ENCODE assay signal across 30 cellular contexts in genomic region chr7:8430643-8431042, GRCh38. TPM values are rescaled to one million over a fixed set of nuclear protein-coding genes. Genes with fewer than 3 reads are reported as not detected.
"Had no signal": no experiment of that assay in that cellular context is flagged by ENCODE, and none has a peak within 500 bp of the region (broad histone marks: within the 10 kb centered on the region; RNA-seq: fewer than 3 reads in every experiment).

No MANE protein-coding gene starts in this region.

- ATAC-seq: naive thymus-derived CD8-positive, alpha-beta T cell; natural killer cell treated with Interleukin-12 subunit alpha and Interleukin-12 subunit beta and Interleukin-15 and Interleukin-18, amount 100 ng/mL, for 72 hours; pancreas; sciatic nerve; stimulated activated memory B cell treated with anti-CD40 and anti-IgM and Interleukin-4, amounts not matched to agents 10 μg/mL and 1 μg/mL and 100 μg/mL, for 72 hours; stimulated activated naive CD8-positive, alpha-beta T cell treated with anti-CD3 and anti-CD28 coated beads, Interleukin-15, amount 100 ng/mL, for 72 hours; stimulated activated naive CD8-positive, alpha-beta T cell treated with anti-CD3 and anti-CD28 coated beads, Interleukin-15, Interleukin-2, amounts not matched to agents 100 U/mL and 50 U/mL, for 24 hours; upper lobe of right lung had no signal

- DNase-seq: naive B cell; naive thymus-derived CD8-positive, alpha-beta T cell; nephron progenitor cell; nucleus accumbens; pancreas; retina; spleen; stimulated activated CD4-positive, alpha-beta T cell treated with anti-CD3 and anti-CD28 coated beads, Interleukin-12 subunit alpha, Interleukin-12 subunit beta, amount 100 ng/mL, for 4 hours; stimulated activated CD4-positive, alpha-beta T cell treated with anti-CD3 and anti-CD28 coated beads, Interleukin-1b, Interleukin-23, amount 100 ng/mL, for 48 hours; stimulated activated CD4-positive, alpha-beta T cell treated with anti-CD3 and anti-CD28 coated beads, Interleukin-4, amount 100 ng/mL, for 1 hour; stimulated activated CD4-positive, alpha-beta T cell treated with anti-CD3 and anti-CD28 coated beads, Interleukin-4, amount 100 ng/mL, for 4 hours; stimulated activated CD8-positive, alpha-beta memory T cell treated with anti-CD3 and anti-CD28 coated beads, Interleukin-4, amount 100 ng/mL, for 48 hours; stimulated activated naive CD4-positive, alpha-beta T cell; stimulated activated naive CD8-positive, alpha-beta T cell treated with anti-CD3 and anti-CD28 coated beads, Interleukin-15, amount 100 ng/mL, for 72 hours; stimulated activated naive CD8-positive, alpha-beta T cell treated with anti-CD3 and anti-CD28 coated beads, Interleukin-15, Interleukin-2, amounts not matched to agents 100 U/mL and 50 U/mL, for 24 hours; substantia nigra; testis; tibial artery; transverse colon; upper lobe of right lung had no signal

- FAIRE-seq: pancreas had no signal

RNA-seq across cellular contexts. Expression of gene NXPH1, which starts 2.8 kb away (rescaled TPM):
- total RNA-seq: naive thymus-derived CD8-positive, alpha-beta T cell; natural killer cell treated with Interleukin-12 subunit alpha and Interleukin-12 subunit beta and Interleukin-15 and Interleukin-18, amount 100 ng/mL, for 72 hours; omental fat pad; osteocyte; pancreas; posterior vena cava; prostate gland; pulmonary artery endothelial cell; right atrium auricular region; sciatic nerve; spleen; suprapubic skin; transverse colon; upper lobe of right lung had no signal
- polyA plus RNA-seq: naive thymus-derived CD8-positive, alpha-beta T cell; pancreas; spleen had no signal
